ENCODE assay signal across 1 cellular context in the genomic region with DNA sequence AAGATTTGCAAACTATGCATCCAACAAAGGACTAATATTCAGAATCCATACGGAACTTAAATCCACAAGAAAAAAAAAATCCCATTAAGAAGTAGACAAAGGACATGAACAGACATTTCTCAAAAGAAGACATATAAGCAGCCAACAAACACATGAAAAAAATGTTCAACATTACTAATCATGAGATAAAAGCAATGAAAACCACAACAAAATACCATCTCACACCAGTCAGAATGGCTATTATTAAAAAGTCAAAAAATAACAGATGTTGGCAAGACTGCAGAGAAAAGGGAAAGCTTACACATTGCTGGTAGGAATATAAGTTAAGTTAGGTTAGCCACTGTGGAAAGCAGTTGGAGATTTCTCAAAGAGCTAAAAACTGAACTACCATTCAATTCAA.
TF ChIP-seq lines count a peak whose summit lies in the region.

No MANE protein-coding gene starts in this region.

TF ChIP-seq in endothelial cell of umbilical vein, 7 proteins besides CTCF, POLR2A, EP300 and RAD21:
- TF ChIP-seq EZH2 (IDR thresholded peaks at IDR 0.05; ENCODE audit: borderline replicate concordance, low read depth, low read length, severe bottlenecking) (no peak), GATA2 (IDR thresholded peaks at IDR 0.05; ENCODE audit: insufficient read depth, insufficient read length, low read depth, low read length) (no peak), POLR2AphosphoS5 (IDR thresholded peaks at IDR 0.05; ENCODE audit: insufficient read depth, low read depth, low read length) (no peak), JUN (IDR thresholded peaks at IDR 0.05; ENCODE audit: borderline replicate concordance, insufficient read depth, insufficient read length, low read depth) (no peak), FOS (IDR thresholded peaks at IDR 0.05; ENCODE audit: borderline replicate concordance, insufficient read depth, low read length) (no peak), MYC (IDR thresholded peaks at IDR 0.05; ENCODE audit: low read depth, low read length) (no peak)
- TF ChIP-seq, protein P1, sequence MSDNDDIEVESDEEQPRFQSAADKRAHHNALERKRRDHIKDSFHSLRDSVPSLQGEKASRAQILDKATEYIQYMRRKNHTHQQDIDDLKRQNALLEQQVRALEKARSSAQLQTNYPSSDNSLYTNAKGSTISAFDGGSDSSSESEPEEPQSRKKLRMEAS (IDR thresholded peaks at IDR 0.05; ENCODE audit: insufficient read depth, insufficient read length): no peak
